ENCODE assay signal across 9 cellular contexts in the genomic region with DNA sequence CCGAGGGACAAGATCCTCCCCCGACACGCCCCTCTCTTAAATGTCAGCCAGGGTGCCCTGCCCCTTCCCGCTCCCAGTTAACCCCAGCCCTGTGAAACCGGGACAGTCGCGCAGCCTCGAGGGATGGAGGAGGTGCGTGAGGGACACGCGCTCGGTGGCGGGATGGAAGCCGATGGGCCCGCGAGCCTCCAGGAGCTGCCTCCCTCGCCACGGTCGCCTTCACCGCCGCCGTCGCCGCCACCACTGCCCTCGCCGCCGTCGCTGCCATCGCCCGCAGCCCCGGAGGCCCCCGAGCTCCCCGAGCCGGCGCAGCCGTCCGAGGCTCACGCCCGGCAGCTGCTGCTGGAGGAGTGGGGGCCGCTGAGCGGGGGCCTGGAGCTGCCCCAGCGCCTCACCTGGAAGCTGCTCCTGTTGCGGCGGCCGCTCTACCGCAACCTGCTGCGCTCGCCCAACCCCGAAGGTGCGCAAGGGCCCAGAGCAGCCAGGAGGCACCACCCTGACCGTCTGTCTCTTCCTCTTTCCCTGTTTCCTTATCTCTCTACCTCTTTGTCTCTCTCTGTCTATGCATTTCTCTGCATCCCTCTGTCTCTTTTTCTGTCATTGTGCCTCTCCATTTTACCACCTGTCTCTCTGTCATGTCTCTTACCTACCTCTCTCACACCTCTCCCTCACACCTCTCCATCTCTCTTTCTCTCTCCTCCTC. TPM values are rescaled to one million over a fixed set of nuclear protein-coding genes. Genes with fewer than 3 reads are reported as not detected.
DNase-seq lines count a peak whose midpoint lies in the region; ATAC-seq and TF ChIP-seq lines count a peak whose summit lies in the region.
"Had no signal": no experiment of that assay in that cellular context is flagged by ENCODE, and none has a peak within 500 bp of the region (broad histone marks: within the 10 kb centered on the region; RNA-seq: fewer than 3 reads in every experiment).

A gene with protein sequence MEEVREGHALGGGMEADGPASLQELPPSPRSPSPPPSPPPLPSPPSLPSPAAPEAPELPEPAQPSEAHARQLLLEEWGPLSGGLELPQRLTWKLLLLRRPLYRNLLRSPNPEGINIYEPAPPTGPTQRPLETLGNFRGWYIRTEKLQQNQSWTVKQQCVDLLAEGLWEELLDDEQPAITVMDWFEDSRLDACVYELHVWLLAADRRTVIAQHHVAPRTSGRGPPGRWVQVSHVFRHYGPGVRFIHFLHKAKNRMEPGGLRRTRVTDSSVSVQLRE (plus strand): TSS at position 105 of the 703 bp plus-strand sequence. CDS start 19 bp downstream, at position 124.

- H3K79me2 ChIP-seq in MM.1S (ENCODE audit: low read length), result no peaks in the 10 kb centered on the region

- no peaks in the 10 kb centered on the region for H3K9me3 ChIP-seq in CD8-positive, alpha-beta memory T cell (ENCODE audit: low read length)
- no peaks in the 10 kb centered on the region for H3K9me3 ChIP-seq in MM.1S (replicated peaks; ENCODE audit: insufficient read depth, low read length)
- H3K9me3 ChIP-seq: Peyer's patch, thyroid gland had no signal

- peaks cover 24 to 26% (median 24%) of the 10 kb centered on the region in 3 donors for H3K4me1 Mint-ChIP-seq in CD8-positive, alpha-beta memory T cell
- H3K4me1 Mint-ChIP-seq in central memory CD8-positive, alpha-beta T cell, result peaks cover 23% of the 10 kb centered on the region
- H3K4me1 Mint-ChIP-seq in natural killer cell, result peaks cover 6 to 21% of the 10 kb centered on the region in 2 donors

- no peak for TF ChIP-seq CTCF in natural killer cell (IDR thresholded peaks at IDR 0.05)
- TF ChIP-seq CTCF in omental fat pad (IDR thresholded peaks at IDR 0.05), result no peak
- no peak for TF ChIP-seq CTCF in MM.1S (IDR thresholded peaks at IDR 0.05; ENCODE audit: low read length)

- H2AFZ ChIP-seq in MM.1S (ENCODE audit: low read length), result no peak within 1 kb of the TSS

- H4K20me1 ChIP-seq in MM.1S (ENCODE audit: insufficient read depth, low read length), result no peaks in the 10 kb centered on the region

- H3K4me3 Mint-ChIP-seq in CD8-positive, alpha-beta memory T cell, result peak within 1 kb of the TSS in 6 of 7 donors; percentile 35 to 74 (median 66)
- peak within 1 kb of the TSS; percentile 59 for H3K4me3 Mint-ChIP-seq in central memory CD8-positive, alpha-beta T cell
- peak within 1 kb of the TSS; percentile 55 for H3K4me3 Mint-ChIP-seq in natural killer cell

- no peak within 1 kb of the TSS for H3K9ac ChIP-seq in MM.1S (ENCODE audit: low read length)

- H3K4me2 ChIP-seq in MM.1S (ENCODE audit: low read depth, low read length), result no peak within 1 kb of the TSS

- peak; percentile 30 for ATAC-seq in central memory CD8-positive, alpha-beta T cell (replicated peaks; ENCODE audit: extremely low read depth, poor library complexity, severe bottlenecking)
- peak in 2 of 3 donors; percentile 18 to 52 for ATAC-seq in natural killer cell
- ATAC-seq in omental fat pad (ENCODE audit: low FRiP score), result no peak
- ATAC-seq in HG02759 (IDR thresholded peaks at IDR 0.05; ENCODE audit: unreplicated experiment), result no peak

- H3K27ac Mint-ChIP-seq in CD8-positive, alpha-beta memory T cell, result peak within 1 kb of the TSS in 2 of 8 donors; percentile 29 to 30
- H3K27ac Mint-ChIP-seq in central memory CD8-positive, alpha-beta T cell (ENCODE audit: low read depth), result peak within 1 kb of the TSS; percentile 78
- no peak within 1 kb of the TSS for H3K27ac Mint-ChIP-seq in natural killer cell

- intact Hi-C loops in natural killer cell (cut with micrococcal nuclease), result no loop called here

- H3K4me3 ChIP-seq in CD8-positive, alpha-beta memory T cell (ENCODE audit: low read length), result no peak within 1 kb of the TSS
- H3K4me3 ChIP-seq in H7 (ENCODE audit: insufficient read depth, low read depth, low read length) (peak within 1 kb of the TSS; percentile 35), MM.1S (ENCODE audit: low read length) (no peak within 1 kb of the TSS)
- H3K4me3 ChIP-seq: thyroid gland had no signal

- no peak within 1 kb of the TSS for H3K27ac ChIP-seq in CD8-positive, alpha-beta memory T cell (ENCODE audit: low read depth, low read length)
- H3K27ac ChIP-seq in MM.1S (ENCODE audit: low read length), result no peak within 1 kb of the TSS
- H3K27ac ChIP-seq: Peyer's patch had no signal

- peaks cover 19% of the 10 kb centered on the region for H3K4me1 ChIP-seq in CD8-positive, alpha-beta memory T cell (ENCODE audit: insufficient read depth, low read length)
- H3K4me1 ChIP-seq in MM.1S (ENCODE audit: low read length), result no peaks in the 10 kb centered on the region

- no peak for DNase-seq in CD8-positive, alpha-beta memory T cell
- DNase-seq in H7 (peak; percentile 90), natural killer cell (no peak), omental fat pad (ENCODE audit: low spot score) (no peak), MM.1S (no peak)
- no peak for DNase-seq in central memory CD8-positive, alpha-beta T cell (ENCODE audit: low spot score in 2 of 2)
- DNase-seq: Peyer's patch, thyroid gland had no signal

- peaks cover 29% of the 10 kb centered on the region for H3K27me3 ChIP-seq in CD8-positive, alpha-beta memory T cell (ENCODE audit: insufficient read depth, low read length, poor library complexity, severe bottlenecking)
- H3K27me3 ChIP-seq in H7 (ENCODE audit: control insufficient read depth, insufficient read depth, low read length), result peaks cover 27% of the 10 kb centered on the region
- peaks cover 78% of the 10 kb centered on the region for H3K27me3 ChIP-seq in MM.1S (replicated peaks; ENCODE audit: insufficient read depth, low read length)
- H3K27me3 ChIP-seq: thyroid gland had no signal

- H3K36me3 Mint-ChIP-seq in CD8-positive, alpha-beta memory T cell, result peaks cover 0 to 4% (median 1%) of the 10 kb centered on the region in 3 donors
- H3K36me3 Mint-ChIP-seq in central memory CD8-positive, alpha-beta T cell (ENCODE audit: insufficient read depth), result peaks cover 5% of the 10 kb centered on the region
- H3K36me3 Mint-ChIP-seq in natural killer cell, result no peaks in the 10 kb centered on the region

- CTCF ChIA-PET in CD8-positive, alpha-beta memory T cell (lab: Charles Lee), result interaction anchor here (1.4 kb wide), 1 partner anchor 562 kb away, joined by 3 read pairs; no protein-coding TSS in a partner anchor

- no peaks in the 10 kb centered on the region for H3K9me3 Mint-ChIP-seq in CD8-positive, alpha-beta memory T cell
- no peaks in the 10 kb centered on the region for H3K9me3 Mint-ChIP-seq in central memory CD8-positive, alpha-beta T cell
- H3K9me3 Mint-ChIP-seq in natural killer cell, result no peaks in the 10 kb centered on the region

- H3F3A ChIP-seq in MM.1S (ENCODE audit: insufficient read depth, low read length), result no peaks in the 10 kb centered on the region

- POLR2A ChIA-PET in CD8-positive, alpha-beta memory T cell (lab: Charles Lee), result no interaction called here

- H3K36me3 ChIP-seq in CD8-positive, alpha-beta memory T cell (ENCODE audit: insufficient read depth, low read length), result no peaks in the 10 kb centered on the region
- no peaks in the 10 kb centered on the region for H3K36me3 ChIP-seq in H7 (replicated peaks; ENCODE audit: control insufficient read depth, insufficient read depth, low read length)
- H3K36me3 ChIP-seq in MM.1S (replicated peaks; ENCODE audit: insufficient read depth, low read length), result no peaks in the 10 kb centered on the region
- H3K36me3 ChIP-seq: Peyer's patch, thyroid gland had no signal

- no peaks in the 10 kb centered on the region for H3K9me2 ChIP-seq in MM.1S (replicated peaks; ENCODE audit: insufficient read depth, low read length)

- peaks cover 49 to 72% of the 10 kb centered on the region in 2 donors for H3K27me3 Mint-ChIP-seq in CD8-positive, alpha-beta memory T cell
- peaks cover 85% of the 10 kb centered on the region for H3K27me3 Mint-ChIP-seq in central memory CD8-positive, alpha-beta T cell
- H3K27me3 Mint-ChIP-seq in natural killer cell (ENCODE audit: low read depth in 2 of 2), result peaks cover 33 to 40% of the 10 kb centered on the region in 2 donors

RNA-seq across cellular contexts. Expression of the gene that starts here (rescaled TPM):
- not detected for total RNA-seq in CD8-positive, alpha-beta memory T cell
- not detected for polyA plus RNA-seq in CD8-positive, alpha-beta memory T cell
- not detected in 2 replicates for total RNA-seq in H7 (2014; rRNA removed; shearing (Covaris generic))
- total RNA-seq in natural killer cell (not detected), omental fat pad (under 1 TPM in 1 of 4 donors, not detected in 3; 0.46 TPM)

Comparison
In these comparisons a context has a peak if more than half of its experiments do, and no peak if none do; other contexts are left out.
1. Peak in DNase-seq and H3K4me3 ChIP-seq in H7; RNA of the gene not detected or under 1 TPM.
2. Peak in ATAC-seq in natural killer cell; RNA of the gene not detected or under 1 TPM.